In the genomic region with DNA sequence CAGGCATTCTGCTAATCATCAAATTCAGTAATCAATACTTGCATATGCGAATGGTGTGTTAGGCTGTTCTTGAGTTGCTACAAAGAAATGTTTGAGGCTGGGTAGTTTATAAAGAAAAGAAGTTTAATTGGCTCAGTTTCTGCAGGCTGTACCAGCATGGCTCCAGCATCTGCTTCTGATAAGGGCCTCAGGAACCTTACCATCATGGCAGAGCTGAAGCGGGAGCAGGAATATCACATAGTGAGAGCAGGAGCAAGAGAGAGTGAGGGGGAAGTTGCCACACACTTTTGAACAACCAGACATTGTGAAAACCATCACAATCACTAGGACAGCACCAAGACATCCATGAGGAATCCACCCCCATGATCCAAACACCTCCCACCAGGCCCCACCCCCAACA, we compare ENCODE assay signal across 38 cellular contexts.
"Had no signal": no experiment of that assay in that cellular context is flagged by ENCODE, and none has a peak within 500 bp of the region (broad histone marks: within the 10 kb centered on the region; RNA-seq: fewer than 3 reads in every experiment).

No MANE protein-coding gene starts in this region.

- H3K9me3 Mint-ChIP-seq: activated naive CD4-positive, alpha-beta T cell treated with anti-CD3 and anti-CD28 coated beads, Interleukin-2, amount 10 ng/mL, durations not matched to agents 7 days and 5 days; activated naive CD4-positive, alpha-beta T cell treated with anti-CD3 and anti-CD28 coated beads, Interleukin-2, amount 50 U/mL, for 72 hours; activated naive CD8-positive, alpha-beta T cell treated with anti-CD3 and anti-CD28 coated beads for 36 hours; activated naive CD8-positive, alpha-beta T cell treated with anti-CD3 and anti-CD28 coated beads, Interleukin-2, amount 10 ng/mL, durations not matched to agents 7 days and 5 days; activated T-cell treated with anti-CD3 and anti-CD28 coated beads, Interleukin-2, amount 50 U/mL, for 24 hours; activated T-cell treated with anti-CD3 and anti-CD28 coated beads, Interleukin-2, amount 50 U/mL, for 4 hours; activated T-helper 1 cell treated with anti-CD3 and anti-CD28 coated beads, Interleukin-12 subunit alpha, Interleukin-12 subunit beta, Interleukin-2, Interleukin-4 antibody, amounts not matched to agents 30 ng/mL and 10 ng/mL and 1 ng/mL, durations not matched to agents 14 hours and 24 hours and 36 hours; activated T-helper 2 cell treated with anti-CD3 and anti-CD28 coated beads, Interferon-gamma antibody, Interleukin-2, Interleukin-4, amounts not matched to agents 10 μg/mL and 5 μg/mL and 100 μg/mL, durations not matched to agents 14 hours and 24 hours and 36 hours; central memory CD8-positive, alpha-beta T cell had no signal

- H3K4me3 ChIP-seq: adrenal gland, ascending aorta, body of pancreas, breast epithelium, cardiac muscle cell had no signal

- H3K4me1 ChIP-seq: adrenal gland, ascending aorta, body of pancreas, breast epithelium had no signal

- H3K4me3 Mint-ChIP-seq: activated naive CD4-positive, alpha-beta T cell treated with anti-CD3 and anti-CD28 coated beads for 36 hours; activated naive CD4-positive, alpha-beta T cell treated with anti-CD3 and anti-CD28 coated beads, Interleukin-2, amount 10 ng/mL, durations not matched to agents 7 days and 5 days; activated naive CD4-positive, alpha-beta T cell treated with anti-CD3 and anti-CD28 coated beads, Interleukin-2, amount 50 U/mL, for 24 hours; activated naive CD8-positive, alpha-beta T cell; activated naive CD8-positive, alpha-beta T cell treated with anti-CD3 and anti-CD28 coated beads for 36 hours; activated naive CD8-positive, alpha-beta T cell treated with anti-CD3 and anti-CD28 coated beads, Interleukin-2, amount 10 ng/mL, durations not matched to agents 7 days and 5 days; activated naive CD8-positive, alpha-beta T cell treated with anti-CD3 and anti-CD28 coated beads, Interleukin-2, amount 50 U/mL, for 24 hours; activated T-cell treated with anti-CD3 and anti-CD28 coated beads, Interleukin-2, amount 50 U/mL, for 24 hours; activated T-cell treated with anti-CD3 and anti-CD28 coated beads, Interleukin-2, amount 50 U/mL, for 4 hours; activated T-cell treated with anti-CD3 and anti-CD28 coated beads, Interleukin-2, amount 50 U/mL, for 72 hours; activated T-helper 1 cell treated with anti-CD3 and anti-CD28 coated beads, Interleukin-12 subunit alpha, Interleukin-12 subunit beta, Interleukin-2, Interleukin-4 antibody, amounts not matched to agents 30 ng/mL and 10 ng/mL and 1 ng/mL, durations not matched to agents 14 hours and 24 hours and 36 hours; activated T-helper 17 cell treated with anti-CD3 and anti-CD28 coated beads, Interleukin-2, amount 50 U/mL, for 72 hours; brain; central memory CD8-positive, alpha-beta T cell had no signal

- H3K36me3 ChIP-seq: adrenal gland, ascending aorta, brain microvascular endothelial cell, breast epithelium, cardiac muscle cell had no signal

- H3K36me3 Mint-ChIP-seq: activated naive CD4-positive, alpha-beta T cell treated with anti-CD3 and anti-CD28 coated beads, Interleukin-2, amount 10 ng/mL, durations not matched to agents 7 days and 5 days; activated naive CD4-positive, alpha-beta T cell treated with anti-CD3 and anti-CD28 coated beads, Interleukin-2, amount 50 U/mL, for 24 hours; activated naive CD4-positive, alpha-beta T cell treated with anti-CD3 and anti-CD28 coated beads, Interleukin-2, amount 50 U/mL, for 72 hours; activated naive CD8-positive, alpha-beta T cell; activated naive CD8-positive, alpha-beta T cell treated with anti-CD3 and anti-CD28 coated beads for 36 hours; activated naive CD8-positive, alpha-beta T cell treated with anti-CD3 and anti-CD28 coated beads, Interleukin-2, amount 10 ng/mL, durations not matched to agents 7 days and 5 days; brain had no signal

- H3K27ac ChIP-seq: adrenal gland, ascending aorta, body of pancreas, brain microvascular endothelial cell, breast epithelium, cardiac muscle cell had no signal

- H3K27me3 Mint-ChIP-seq: activated naive CD4-positive, alpha-beta T cell treated with anti-CD3 and anti-CD28 coated beads, Interleukin-2, amount 10 ng/mL, durations not matched to agents 7 days and 5 days; activated naive CD4-positive, alpha-beta T cell treated with anti-CD3 and anti-CD28 coated beads, Interleukin-2, amount 50 U/mL, for 24 hours; activated naive CD8-positive, alpha-beta T cell; activated naive CD8-positive, alpha-beta T cell treated with anti-CD3 and anti-CD28 coated beads for 36 hours; activated naive CD8-positive, alpha-beta T cell treated with anti-CD3 and anti-CD28 coated beads, Interleukin-2, amount 10 ng/mL, durations not matched to agents 7 days and 5 days; activated naive CD8-positive, alpha-beta T cell treated with anti-CD3 and anti-CD28 coated beads, Interleukin-2, amount 50 U/mL, for 24 hours; activated T-cell treated with anti-CD3 and anti-CD28 coated beads, Interleukin-2, amount 50 U/mL, for 24 hours; activated T-helper 17 cell treated with anti-CD3 and anti-CD28 coated beads, Interleukin-2, amount 50 U/mL, for 72 hours; brain; central memory CD8-positive, alpha-beta T cell had no signal

- H3K27ac Mint-ChIP-seq: activated naive CD4-positive, alpha-beta T cell treated with anti-CD3 and anti-CD28 coated beads for 36 hours; activated naive CD4-positive, alpha-beta T cell treated with anti-CD3 and anti-CD28 coated beads, Interleukin-2, amount 10 ng/mL, durations not matched to agents 7 days and 5 days; activated naive CD4-positive, alpha-beta T cell treated with anti-CD3 and anti-CD28 coated beads, Interleukin-2, amount 50 U/mL, for 24 hours; activated naive CD4-positive, alpha-beta T cell treated with anti-CD3 and anti-CD28 coated beads, Interleukin-2, amount 50 U/mL, for 72 hours; activated naive CD8-positive, alpha-beta T cell; activated naive CD8-positive, alpha-beta T cell treated with anti-CD3 and anti-CD28 coated beads for 36 hours; activated naive CD8-positive, alpha-beta T cell treated with anti-CD3 and anti-CD28 coated beads, Interleukin-2, amount 10 ng/mL, durations not matched to agents 7 days and 5 days; activated naive CD8-positive, alpha-beta T cell treated with anti-CD3 and anti-CD28 coated beads, Interleukin-2, amount 50 U/mL, for 24 hours; activated T-cell treated with anti-CD3 and anti-CD28 coated beads, Interleukin-2, amount 50 U/mL, for 24 hours; activated T-cell treated with anti-CD3 and anti-CD28 coated beads, Interleukin-2, amount 50 U/mL, for 72 hours; activated T-helper 1 cell treated with anti-CD3 and anti-CD28 coated beads, Interleukin-12 subunit alpha, Interleukin-12 subunit beta, Interleukin-2, Interleukin-4 antibody, amounts not matched to agents 30 ng/mL and 10 ng/mL and 1 ng/mL, durations not matched to agents 14 hours and 24 hours and 36 hours; activated T-helper 17 cell treated with anti-CD3 and anti-CD28 coated beads, Interleukin-2, amount 50 U/mL, for 72 hours; activated T-helper 2 cell treated with anti-CD3 and anti-CD28 coated beads, Interferon-gamma antibody, Interleukin-2, Interleukin-4, amounts not matched to agents 10 μg/mL and 5 μg/mL and 100 μg/mL, durations not matched to agents 14 hours and 24 hours and 36 hours; brain had no signal

- H3K9me3 ChIP-seq: adrenal gland, ascending aorta, body of pancreas, breast epithelium had no signal

- H3K27me3 ChIP-seq: adrenal gland, ascending aorta, body of pancreas, brain microvascular endothelial cell, breast epithelium, cardiac muscle cell had no signal

- DNase-seq: activated effector memory CD4-positive, alpha-beta T cell treated with anti-CD3 and anti-CD28 coated beads, Interleukin-2, amount 50 U/mL, for 16 hours; activated effector memory CD4-positive, alpha-beta T cell treated with Interleukin-2 at 50 U/mL for 16 hours; activated gamma-delta T cell; activated gamma-delta T cell treated with Interleukin-2 at 50 U/mL for 16 hours; activated naive CD4-positive, alpha-beta T cell; activated naive CD4-positive, alpha-beta T cell treated with anti-CD3 and anti-CD28 coated beads for 36 hours; activated naive CD4-positive, alpha-beta T cell treated with anti-CD3 and anti-CD28 coated beads, Interleukin-2, amount 10 ng/mL, durations not matched to agents 7 days and 5 days; activated naive CD4-positive, alpha-beta T cell treated with anti-CD3 and anti-CD28 coated beads, Interleukin-2, amount 50 U/mL, for 16 hours; activated naive CD4-positive, alpha-beta T cell treated with Interleukin-2 at 50 U/mL for 16 hours; activated naive CD8-positive, alpha-beta T cell treated with anti-CD3 and anti-CD28 coated beads for 36 hours; activated naive CD8-positive, alpha-beta T cell treated with anti-CD3 and anti-CD28 coated beads, Interleukin-2, amount 10 ng/mL, durations not matched to agents 7 days and 5 days; activated naive CD8-positive, alpha-beta T cell treated with anti-CD3 and anti-CD28 coated beads, Interleukin-2, amount 50 U/mL, for 24 hours; activated T-cell treated with anti-CD3 and anti-CD28 coated beads, Interleukin-2, amount 50 U/mL, for 1 hour; activated T-cell treated with anti-CD3 and anti-CD28 coated beads, Interleukin-2, amount 50 U/mL, for 24 hours; activated T-cell treated with anti-CD3 and anti-CD28 coated beads, Interleukin-2, amount 50 U/mL, for 4 hours; activated T-cell treated with anti-CD3 and anti-CD28 coated beads, Interleukin-2, amount 50 U/mL, for 48 hours; activated T-cell treated with anti-CD3 and anti-CD28 coated beads, Interleukin-2, amount 50 U/mL, for 72 hours; adrenal gland; amniotic stem cell; amygdala; anterior cingulate cortex; aorta; body of pancreas; brain microvascular endothelial cell; caudate nucleus; central memory CD4-positive, alpha-beta T cell; cerebellar nuclear complex had no signal

- H3K4me1 Mint-ChIP-seq: activated naive CD4-positive, alpha-beta T cell treated with anti-CD3 and anti-CD28 coated beads, Interleukin-2, amount 10 ng/mL, durations not matched to agents 7 days and 5 days; activated naive CD4-positive, alpha-beta T cell treated with anti-CD3 and anti-CD28 coated beads, Interleukin-2, amount 50 U/mL, for 24 hours; activated naive CD8-positive, alpha-beta T cell treated with anti-CD3 and anti-CD28 coated beads for 36 hours; activated naive CD8-positive, alpha-beta T cell treated with anti-CD3 and anti-CD28 coated beads, Interleukin-2, amount 10 ng/mL, durations not matched to agents 7 days and 5 days; activated naive CD8-positive, alpha-beta T cell treated with anti-CD3 and anti-CD28 coated beads, Interleukin-2, amount 50 U/mL, for 24 hours; activated T-helper 17 cell treated with anti-CD3 and anti-CD28 coated beads, Interleukin-2, amount 50 U/mL, for 72 hours; central memory CD8-positive, alpha-beta T cell had no signal
